24 cellular contexts compared by ENCODE assay signal in the genomic region with DNA sequence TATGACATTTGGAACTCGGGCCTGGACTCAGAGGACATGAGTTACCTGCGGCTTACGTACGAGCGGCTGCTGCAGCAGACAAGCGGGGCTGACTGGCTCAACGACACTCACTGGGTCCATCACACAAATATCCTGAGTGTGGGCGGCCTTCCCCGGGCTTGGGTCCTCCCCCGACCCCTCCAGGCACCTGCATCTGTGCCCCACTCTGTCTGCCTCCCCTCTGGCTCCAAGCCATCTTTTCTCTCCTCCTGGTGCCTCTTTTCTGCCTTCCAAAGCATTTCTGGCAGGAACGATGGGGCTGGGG. TPM values are rescaled to one million over a fixed set of nuclear protein-coding genes. Genes with fewer than 3 reads are reported as not detected.
DNase-seq lines count a peak whose midpoint lies in the region; ATAC-seq and TF ChIP-seq lines count a peak whose summit lies in the region.
"Had no signal": no experiment of that assay in that cellular context is flagged by ENCODE, and none has a peak within 500 bp of the region (broad histone marks: within the 10 kb centered on the region; RNA-seq: fewer than 3 reads in every experiment).

No MANE protein-coding gene starts in this region.

- H3K36me3 ChIP-seq in RWPE2 (ENCODE audit: low read depth), result peaks cover 49% of the 10 kb centered on the region
- H3K36me3 ChIP-seq in thymus (ENCODE audit: control insufficient read depth, insufficient read depth), result peaks cover 92% of the 10 kb centered on the region
- H3K36me3 ChIP-seq in SJCRH30, result peaks cover 25% of the 10 kb centered on the region

- H3K9me3 ChIP-seq in RWPE2 (ENCODE audit: severe bottlenecking) (no peaks in the 10 kb centered on the region), thymus (ENCODE audit: control insufficient read depth) (no peaks in the 10 kb centered on the region), SJCRH30 (replicated peaks) (no peaks in the 10 kb centered on the region)
- H3K9me3 ChIP-seq: A549; BE2C; BLaER1 treated with 17β-estradiol and CSF1 and Interleukin-3, amounts not matched to agents 10 nM and 100 nM; HAP-1 had no signal

- ATAC-seq in RWPE2 (ENCODE audit: low read depth), result no peak
- no peak for ATAC-seq in memory B cell (ENCODE audit: low read depth)
- ATAC-seq: A549, GM12878 had no signal

- H3K27me3 Mint-ChIP-seq in endothelial cell (ENCODE audit: unreplicated experiment) (peaks cover 30% of the 10 kb centered on the region), memory B cell (no peaks in the 10 kb centered on the region)
- H3K27me3 Mint-ChIP-seq: CD4-positive, alpha-beta T cell; CD8-positive, alpha-beta memory T cell had no signal

- 98% methylated on average over 11 of the region's 11 CpGs for WGBS in thymus

- H3K36me3 Mint-ChIP-seq in endothelial cell (ENCODE audit: low read depth, unreplicated experiment), result peaks cover 27% of the 10 kb centered on the region
- H3K36me3 Mint-ChIP-seq in memory B cell, result peaks cover 38% of the 10 kb centered on the region

- H3K27ac Mint-ChIP-seq in endothelial cell (ENCODE audit: unreplicated experiment), result no peak overlapping the region
- H3K27ac Mint-ChIP-seq in memory B cell, result peak overlapping the region; percentile 39
- H3K27ac Mint-ChIP-seq: CD14-positive monocyte; CD4-positive, alpha-beta T cell; CD8-positive, alpha-beta memory T cell; GM23338; HFFc6 had no signal

- DNase-seq in RWPE2 (ENCODE audit: low spot score) (peak; percentile 60), endothelial cell (ENCODE audit: low spot score) (no peak), memory B cell (ENCODE audit: low spot score in 2 of 2) (no peak), SJCRH30 (no peak), caudate nucleus (lab: John Stamatoyannopoulos, UW) (no peak), NCI-H526 (lab: John Stamatoyannopoulos, UW) (no peak)
- DNase-seq: 8988T; ACHN; AML-193; BE2C; CD4-positive, alpha-beta T cell; CD8-positive, alpha-beta memory T cell; DMS 273 treated with DMSO at 0.1 percent for 48 hours; DMS79; EL; GDM1; HFFc6 had no signal

- H3K9me3 Mint-ChIP-seq in endothelial cell (ENCODE audit: unreplicated experiment) (no peaks in the 10 kb centered on the region), memory B cell (no peaks in the 10 kb centered on the region)
- H3K9me3 Mint-ChIP-seq: CD4-positive, alpha-beta T cell; CD8-positive, alpha-beta memory T cell; HFFc6 had no signal

- TF ChIP-seq CTCF in RWPE2 (IDR thresholded peaks at IDR 0.05; ENCODE audit: poor library complexity, severe bottlenecking) (no peak), endothelial cell (IDR thresholded peaks at IDR 0.05; ENCODE audit: unreplicated experiment) (no peak)

- H3K4me3 Mint-ChIP-seq in endothelial cell (ENCODE audit: unreplicated experiment) (peak overlapping the region; percentile 15), memory B cell (no peak overlapping the region)
- H3K4me3 Mint-ChIP-seq: CD14-positive monocyte; CD4-positive, alpha-beta T cell; GM23338; HFFc6 had no signal

- H3K4me1 Mint-ChIP-seq in endothelial cell (ENCODE audit: unreplicated experiment) (no peaks in the 10 kb centered on the region), memory B cell (peaks cover 10% of the 10 kb centered on the region)
- H3K4me1 Mint-ChIP-seq: CD14-positive monocyte, GM23338 had no signal

- H3K27ac ChIP-seq in RWPE2 (ENCODE audit: poor library complexity, severe bottlenecking) (no peak overlapping the region), thymus (ENCODE audit: low read depth) (peak overlapping the region; percentile 13), SJCRH30 (no peak overlapping the region), caudate nucleus (ENCODE audit: low read depth, low read length) (no peak overlapping the region)
- H3K27ac ChIP-seq: A549; BLaER1 treated with 17β-estradiol and CSF1 and Interleukin-3, amounts not matched to agents 10 nM and 100 nM had no signal

- H3K4me1 ChIP-seq in RWPE2 (ENCODE audit: insufficient read depth, poor library complexity, severe bottlenecking) (no peaks in the 10 kb centered on the region), thymus (ENCODE audit: control insufficient read depth, insufficient read depth, low read length) (no peaks in the 10 kb centered on the region), SJCRH30 (peaks cover 13% of the 10 kb centered on the region; the same call in 1 of the 2 replicates)
- H3K4me1 ChIP-seq: BE2C had no signal

- H3K27me3 ChIP-seq in RWPE2 (ENCODE audit: insufficient read depth, poor library complexity, severe bottlenecking) (no peaks in the 10 kb centered on the region), thymus (ENCODE audit: control insufficient read depth, insufficient read depth) (no peaks in the 10 kb centered on the region), SJCRH30 (no peaks in the 10 kb centered on the region)
- H3K27me3 ChIP-seq: BE2C; BLaER1 treated with 17β-estradiol and CSF1 and Interleukin-3, amounts not matched to agents 10 nM and 100 nM had no signal

- H3K4me3 ChIP-seq in RWPE2 (ENCODE audit: severe bottlenecking), result no peak overlapping the region
- H3K4me3 ChIP-seq in thymus (ENCODE audit: low read length), result no peak overlapping the region
- H3K4me3 ChIP-seq in SJCRH30, result no peak overlapping the region
- H3K4me3 ChIP-seq: A549; BLaER1 treated with 17β-estradiol and CSF1 and Interleukin-3, amounts not matched to agents 10 nM and 100 nM; GM12878; GM23338; HAP-1 had no signal

RNA-seq across cellular contexts. Expression of gene HSD3B7, which starts 5.0 kb away (rescaled TPM):
- 5.3 TPM for total RNA-seq in endothelial cell (ENCODE audit: unreplicated experiment)
- polyA plus RNA-seq in thymus, result 8.4 TPM
- total RNA-seq in SJCRH30 (2014; rRNA removed; shearing (Covaris generic)), result 2.6 and 3.4 TPM in 2 replicates
- polyA plus RNA-seq: CD8-positive, alpha-beta memory T cell had no signal

RNA-seq across cellular contexts. Expression of gene SETD1A, which starts 22.5 kb away (rescaled TPM):
- total RNA-seq in endothelial cell (ENCODE audit: unreplicated experiment), result 23.4 TPM
- polyA plus RNA-seq in thymus, result 13.1 TPM
- 8.9 TPM in 2 replicates for total RNA-seq in SJCRH30 (2014; rRNA removed; shearing (Covaris generic))

RNA-seq across cellular contexts. Expression of gene STX1B, which starts 30.4 kb away (rescaled TPM):
- total RNA-seq in endothelial cell (ENCODE audit: unreplicated experiment), result 5.5 TPM
- 1.0 TPM for polyA plus RNA-seq in thymus
- 0.94 and 1.4 TPM in 2 replicates for total RNA-seq in SJCRH30 (2014; rRNA removed; shearing (Covaris generic))
- polyA plus RNA-seq: CD14-positive monocyte had no signal

RNA-seq across cellular contexts. Expression of gene ORAI3, which starts 31.2 kb away (rescaled TPM):
- total RNA-seq in endothelial cell (ENCODE audit: unreplicated experiment), result 42.9 TPM
- polyA plus RNA-seq in thymus, result 26.4 TPM
- 4.0 and 7.0 TPM in 2 replicates for total RNA-seq in SJCRH30 (2014; rRNA removed; shearing (Covaris generic))

RNA-seq across cellular contexts. Expression of gene STX4, which starts 53.3 kb away (rescaled TPM):
- 74.2 TPM for total RNA-seq in endothelial cell (ENCODE audit: unreplicated experiment)
- polyA plus RNA-seq in thymus, result 108 TPM
- 22.6 and 23.9 TPM in 2 replicates for total RNA-seq in SJCRH30 (2014; rRNA removed; shearing (Covaris generic))
